ENCODE assay signal across 25 cellular contexts in genomic region chr1:47870480-47870879, GRCh38.
"Had no signal": no experiment of that assay in that cellular context is flagged by ENCODE, and none has a peak within 500 bp of the region (broad histone marks: within the 10 kb centered on the region; RNA-seq: fewer than 3 reads in every experiment).

No MANE protein-coding gene starts in this region.

- ATAC-seq: activated CD8-positive, alpha-beta T cell treated with anti-CD3 and anti-CD28 coated beads, Interleukin-2, amount 10 ng/mL, durations not matched to agents 7 days and 5 days; activated naive CD4-positive, alpha-beta T cell treated with anti-CD3 and anti-CD28 coated beads, Interleukin-2, amount 50 U/mL, for 72 hours; heart right ventricle; lower lobe of right lung; stimulated activated naive B cell treated with anti-CD40 and anti-IgM and Interleukin-4, amounts not matched to agents 10 μg/mL and 1 μg/mL and 100 μg/mL, for 72 hours had no signal

- H3K4me3 Mint-ChIP-seq: activated CD8-positive, alpha-beta T cell treated with anti-CD3 and anti-CD28 coated beads, Interleukin-2, amount 10 ng/mL, durations not matched to agents 7 days and 5 days; activated T-helper 1 cell treated with anti-CD3 and anti-CD28 coated beads, Interleukin-12 subunit alpha, Interleukin-12 subunit beta, Interleukin-2, Interleukin-4 antibody, amounts not matched to agents 30 ng/mL and 10 ng/mL and 1 ng/mL, durations not matched to agents 14 hours and 24 hours and 36 hours; central memory CD8-positive, alpha-beta T cell; nephron progenitor cell; stimulated activated naive B cell treated with anti-CD40 and anti-IgM and Interleukin-4, amounts not matched to agents 10 μg/mL and 1 μg/mL and 100 μg/mL, for 72 hours had no signal

- H3K4me3 ChIP-seq: dorsolateral prefrontal cortex, heart right ventricle, lower lobe of right lung, sigmoid colon, transverse colon, vagina had no signal

- H3K36me3 Mint-ChIP-seq: activated naive CD4-positive, alpha-beta T cell treated with anti-CD3 and anti-CD28 coated beads, Interleukin-2, amount 50 U/mL, for 72 hours; brain; stimulated activated naive B cell treated with anti-CD40 and anti-IgM and Interleukin-4, amounts not matched to agents 10 μg/mL and 1 μg/mL and 100 μg/mL, for 72 hours had no signal

- H3K27ac ChIP-seq: dorsolateral prefrontal cortex, heart right ventricle, lower lobe of right lung, parathyroid adenoma, sigmoid colon, transverse colon, vagina had no signal

- H3K79me2 ChIP-seq: parathyroid adenoma had no signal

- H3K4me1 Mint-ChIP-seq: central memory CD8-positive, alpha-beta T cell; stimulated activated naive B cell treated with anti-CD40 and anti-IgM and Interleukin-4, amounts not matched to agents 10 μg/mL and 1 μg/mL and 100 μg/mL, for 72 hours had no signal

- H3K36me3 ChIP-seq: heart right ventricle, lower lobe of right lung, sigmoid colon, transverse colon, vagina had no signal

- FAIRE-seq: colon, TTC549 had no signal

- H3K4me1 ChIP-seq: lower lobe of right lung, parathyroid adenoma had no signal

- H3K9me3 ChIP-seq: heart right ventricle, lower lobe of right lung, sigmoid colon, transverse colon, vagina had no signal

- DNase-seq: activated CD4-positive, alpha-beta T cell treated with anti-CD3 and anti-CD28 coated beads for 1 hour; activated CD4-positive, alpha-beta T cell treated with anti-CD3 and anti-CD28 coated beads, Interleukin-2, amount 50 U/mL, for 1 hour; activated CD8-positive, alpha-beta T cell treated with anti-CD3 and anti-CD28 coated beads, Interleukin-2, amount 10 ng/mL, durations not matched to agents 7 days and 5 days; aorta; dorsolateral prefrontal cortex; heart right ventricle; islet precursor cell; lower lobe of right lung; midbrain; nephron progenitor cell; nucleus accumbens; sigmoid colon; stimulated activated CD4-positive, alpha-beta T cell treated with anti-CD3 and anti-CD28 coated beads, Interleukin-2, amount 100 ng/mL, for 48 hours; stimulated activated CD8-positive, alpha-beta memory T cell treated with anti-CD3 and anti-CD28 coated beads, Interleukin-4, amount 100 ng/mL, for 48 hours; stimulated activated naive B cell treated with anti-CD40 and anti-IgM and Interleukin-4, amounts not matched to agents 10 μg/mL and 1 μg/mL and 100 μg/mL, for 72 hours; T-helper 1 cell; transverse colon had no signal

- H3K27ac Mint-ChIP-seq: activated CD8-positive, alpha-beta T cell treated with anti-CD3 and anti-CD28 coated beads, Interleukin-2, amount 10 ng/mL, durations not matched to agents 7 days and 5 days; activated naive CD4-positive, alpha-beta T cell treated with anti-CD3 and anti-CD28 coated beads, Interleukin-2, amount 50 U/mL, for 72 hours; activated T-helper 1 cell treated with anti-CD3 and anti-CD28 coated beads, Interleukin-12 subunit alpha, Interleukin-12 subunit beta, Interleukin-2, Interleukin-4 antibody, amounts not matched to agents 30 ng/mL and 10 ng/mL and 1 ng/mL, durations not matched to agents 14 hours and 24 hours and 36 hours; nephron progenitor cell; stimulated activated naive B cell treated with anti-CD40 and anti-IgM and Interleukin-4, amounts not matched to agents 10 μg/mL and 1 μg/mL and 100 μg/mL, for 72 hours had no signal

- H3K27me3 ChIP-seq: sigmoid colon, transverse colon, vagina had no signal

- H3K9me3 Mint-ChIP-seq: activated naive CD4-positive, alpha-beta T cell treated with anti-CD3 and anti-CD28 coated beads, Interleukin-2, amount 50 U/mL, for 72 hours; activated T-helper 1 cell treated with anti-CD3 and anti-CD28 coated beads, Interleukin-12 subunit alpha, Interleukin-12 subunit beta, Interleukin-2, Interleukin-4 antibody, amounts not matched to agents 30 ng/mL and 10 ng/mL and 1 ng/mL, durations not matched to agents 14 hours and 24 hours and 36 hours; central memory CD8-positive, alpha-beta T cell; stimulated activated naive B cell treated with anti-CD40 and anti-IgM and Interleukin-4, amounts not matched to agents 10 μg/mL and 1 μg/mL and 100 μg/mL, for 72 hours had no signal

- H3K9ac ChIP-seq: parathyroid adenoma had no signal

- H2AFZ ChIP-seq: parathyroid adenoma had no signal
